18 cellular contexts compared by ENCODE assay signal in the genomic region with DNA sequence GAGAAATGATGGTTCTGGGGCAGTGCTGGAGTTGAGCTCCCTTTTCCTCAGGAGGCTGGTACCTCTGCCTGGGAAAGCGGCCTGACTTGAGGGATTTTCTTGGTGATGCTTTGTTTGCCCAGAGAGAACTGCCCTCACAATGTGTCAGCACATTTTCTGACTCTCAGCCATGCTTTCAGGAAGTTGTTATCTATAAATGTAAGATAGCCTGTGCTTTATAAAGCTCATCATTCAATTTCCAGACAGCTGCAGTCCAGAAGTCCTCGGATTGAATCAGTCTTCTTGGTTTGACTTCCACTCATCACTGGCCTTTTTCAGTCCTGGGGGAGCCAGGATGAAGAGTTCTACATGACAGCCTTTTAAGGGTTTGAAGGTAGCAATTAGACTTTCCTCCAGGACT. TPM values are rescaled to one million over a fixed set of nuclear protein-coding genes. Genes with fewer than 3 reads are reported as not detected.
"Had no signal": no experiment of that assay in that cellular context is flagged by ENCODE, and none has a peak within 500 bp of the region (broad histone marks: within the 10 kb centered on the region; RNA-seq: fewer than 3 reads in every experiment).

No MANE protein-coding gene starts in this region.

- H3K4me1 Mint-ChIP-seq: activated CD8-positive, alpha-beta memory T cell treated with anti-CD3 and anti-CD28 coated beads, Interleukin-2, amount 10 ng/mL, durations not matched to agents 7 days and 5 days; immature natural killer cell had no signal

- DNase-seq: activated CD4-positive, alpha-beta memory T cell treated with anti-CD3 and anti-CD28 coated beads for 36 hours; activated CD8-positive, alpha-beta memory T cell treated with anti-CD3 and anti-CD28 coated beads, Interleukin-2, amount 10 ng/mL, durations not matched to agents 7 days and 5 days; activated naive CD4-positive, alpha-beta T cell treated with anti-CD3 and anti-CD28 coated beads, Interleukin-2, amount 50 U/mL, for 16 hours; activated T-cell treated with anti-CD3 and anti-CD28 coated beads, Interleukin-2, amount 50 U/mL, for 1 hour; central memory CD4-positive, alpha-beta T cell; foreskin fibroblast; immature natural killer cell; nephron progenitor cell; occipital lobe; right lobe of liver; thyroid gland; uterus had no signal

- H3K9me3 Mint-ChIP-seq: activated CD4-positive, alpha-beta memory T cell treated with anti-CD3 and anti-CD28 coated beads for 36 hours; activated T-helper 2 cell treated with anti-CD3 and anti-CD28 coated beads, Interferon-gamma antibody, Interleukin-2, Interleukin-4, amounts not matched to agents 10 μg/mL and 5 μg/mL and 100 μg/mL, durations not matched to agents 14 hours and 24 hours and 36 hours; immature natural killer cell; nephron progenitor cell had no signal

- H3K27me3 ChIP-seq: right lobe of liver, thyroid gland, uterus had no signal

- H3K9me3 ChIP-seq: right lobe of liver, thyroid gland, uterus had no signal

- H3K4me3 Mint-ChIP-seq: activated CD4-positive, alpha-beta memory T cell treated with anti-CD3 and anti-CD28 coated beads for 36 hours; activated CD8-positive, alpha-beta memory T cell treated with anti-CD3 and anti-CD28 coated beads, Interleukin-2, amount 10 ng/mL, durations not matched to agents 7 days and 5 days; immature natural killer cell; nephron progenitor cell had no signal

- H3K4me3 ChIP-seq: coronary artery, right lobe of liver, thyroid gland, uterus had no signal

- H3K27ac ChIP-seq: coronary artery, right lobe of liver, thyroid gland, uterus had no signal

- H3K4me1 ChIP-seq: right lobe of liver, thyroid gland, uterus had no signal

- H3K27ac Mint-ChIP-seq: activated CD4-positive, alpha-beta memory T cell treated with anti-CD3 and anti-CD28 coated beads for 36 hours; activated CD8-positive, alpha-beta memory T cell treated with anti-CD3 and anti-CD28 coated beads, Interleukin-2, amount 10 ng/mL, durations not matched to agents 7 days and 5 days; activated T-helper 2 cell treated with anti-CD3 and anti-CD28 coated beads, Interferon-gamma antibody, Interleukin-2, Interleukin-4, amounts not matched to agents 10 μg/mL and 5 μg/mL and 100 μg/mL, durations not matched to agents 14 hours and 24 hours and 36 hours; immature natural killer cell; nephron progenitor cell had no signal

- H3K36me3 ChIP-seq: right lobe of liver, thyroid gland, uterus had no signal

- ATAC-seq: activated CD8-positive, alpha-beta memory T cell treated with anti-CD3 and anti-CD28 coated beads, Interleukin-2, amount 10 ng/mL, durations not matched to agents 7 days and 5 days; esophagus mucosa had no signal

- H3K36me3 Mint-ChIP-seq: activated CD4-positive, alpha-beta memory T cell treated with anti-CD3 and anti-CD28 coated beads for 36 hours; activated CD8-positive, alpha-beta memory T cell treated with anti-CD3 and anti-CD28 coated beads, Interleukin-2, amount 10 ng/mL, durations not matched to agents 7 days and 5 days; immature natural killer cell had no signal

RNA-seq across cellular contexts. Expression of a gene that starts 13.4 kb away (rescaled TPM):
- total RNA-seq: activated CD4-positive, alpha-beta memory T cell treated with anti-CD3 and anti-CD28 coated beads for 36 hours; activated CD8-positive, alpha-beta memory T cell treated with anti-CD3 and anti-CD28 coated beads, Interleukin-2, amount 10 ng/mL, durations not matched to agents 7 days and 5 days; activated T-helper 2 cell treated with anti-CD3 and anti-CD28 coated beads, Interferon-gamma antibody, Interleukin-2, Interleukin-4, amounts not matched to agents 10 μg/mL and 5 μg/mL and 100 μg/mL, durations not matched to agents 14 hours and 24 hours and 36 hours; esophagus mucosa; lower leg skin; mesenteric fat pad; occipital lobe; pulmonary artery endothelial cell; right lobe of liver; thyroid gland; uterus had no signal
